In genomic region chr13:98987275-98987674, GRCh38 we compare ENCODE assay signal across 17 cellular contexts. TPM values are rescaled to one million over a fixed set of nuclear protein-coding genes. Genes with fewer than 3 reads are reported as not detected.
DNase-seq lines count a peak whose midpoint lies in the region; ATAC-seq and TF ChIP-seq lines count a peak whose summit lies in the region.
"Had no signal": no experiment of that assay in that cellular context is flagged by ENCODE, and none has a peak within 500 bp of the region (broad histone marks: within the 10 kb centered on the region; RNA-seq: fewer than 3 reads in every experiment).

No MANE protein-coding gene starts in this region.

- no peaks in the 10 kb centered on the region for H3K9me3 ChIP-seq in CD4-positive, alpha-beta T cell (ENCODE audit: control insufficient read depth, low read length)
- no peaks in the 10 kb centered on the region for H3K9me3 ChIP-seq in PC-9 (ENCODE audit: insufficient read depth, low read depth)
- H3K9me3 ChIP-seq: BLaER1 had no signal

- H3K27me3 ChIP-seq in CD4-positive, alpha-beta T cell (ENCODE audit: control insufficient read depth, insufficient read depth, low read length), result no peaks in the 10 kb centered on the region
- no peaks in the 10 kb centered on the region for H3K27me3 ChIP-seq in PC-9 (ENCODE audit: insufficient read depth, low read depth)
- H3K27me3 ChIP-seq: BLaER1 had no signal

- TF ChIP-seq CTCF in CD4-positive, alpha-beta T cell (IDR thresholded peaks at IDR 0.05), result no peak
- TF ChIP-seq CTCF in mesothelial cell of epicardium (IDR thresholded peaks at IDR 0.05; ENCODE audit: unreplicated experiment) (no peak), PC-9 (conservative IDR thresholded peaks at IDR 0.05) (no peak)

- no peak overlapping the region for H2AFZ ChIP-seq in PC-9

- no peak overlapping the region for H3K4me3 ChIP-seq in PC-9
- H3K4me3 ChIP-seq: BLaER1 had no signal

- no peak overlapping the region for H3K4me2 ChIP-seq in PC-9
- H3K4me2 ChIP-seq: BLaER1 had no signal

- no peaks in the 10 kb centered on the region for H4K20me1 ChIP-seq in PC-9 (ENCODE audit: insufficient read depth)
- H4K20me1 ChIP-seq: BLaER1 had no signal

- peaks cover 29% of the 10 kb centered on the region for H3K79me2 ChIP-seq in PC-9 (ENCODE audit: low read depth)

- BruUV-seq in PC-9 (replicated peaks; lab: Mats Ljungman, UMichigan), result no TSS peak

- H3K4me1 ChIP-seq in PC-9 (replicated peaks; ENCODE audit: insufficient read depth), result peaks cover 13% of the 10 kb centered on the region

- peaks cover 3% of the 10 kb centered on the region for H3K36me3 Mint-ChIP-seq in activated CD4-positive, alpha-beta T cell treated with anti-CD3 and anti-CD28 coated beads for 36 hours (ENCODE audit: low read depth)
- H3K36me3 Mint-ChIP-seq in CD4-positive, alpha-beta T cell (ENCODE audit: low read depth), result no peaks in the 10 kb centered on the region
- no peaks in the 10 kb centered on the region for H3K36me3 Mint-ChIP-seq in mesothelial cell of epicardium

- H3F3A ChIP-seq in PC-9 (ENCODE audit: insufficient read depth, low read depth), result peaks cover 14% of the 10 kb centered on the region

- POLR2A ChIA-PET in activated CD4-positive, alpha-beta T cell treated with anti-CD3 and anti-CD28 coated beads for 36 hours (lab: Charles Lee), result no interaction called here
- POLR2A ChIA-PET in CD4-positive, alpha-beta T cell (lab: Charles Lee), result interaction anchor here (1.0 to 1.5 kb wide), 3 partner anchors 9 to 68 kb away, joined by 3 read pairs; no protein-coding TSS in a partner anchor
- POLR2A ChIA-PET in PC-9 (lab: Charles Lee; ENCODE audit: unreplicated experiment), result no interaction called here

- H3K27me3 Mint-ChIP-seq in activated CD4-positive, alpha-beta T cell treated with anti-CD3 and anti-CD28 coated beads for 36 hours, result no peaks in the 10 kb centered on the region
- no peaks in the 10 kb centered on the region for H3K27me3 Mint-ChIP-seq in CD4-positive, alpha-beta T cell
- no peaks in the 10 kb centered on the region for H3K27me3 Mint-ChIP-seq in mesothelial cell of epicardium (ENCODE audit: low read depth)

- no peak overlapping the region for H3K4me3 Mint-ChIP-seq in activated CD4-positive, alpha-beta T cell treated with anti-CD3 and anti-CD28 coated beads for 36 hours
- peak overlapping the region; percentile 18 for H3K4me3 Mint-ChIP-seq in CD4-positive, alpha-beta T cell
- no peak overlapping the region for H3K4me3 Mint-ChIP-seq in mesothelial cell of epicardium
- H3K4me3 Mint-ChIP-seq: HFFc6 had no signal

- no peaks in the 10 kb centered on the region; the same call in 1 of the 2 replicates for H3K36me3 ChIP-seq in PC-9 (ENCODE audit: low read depth)
- H3K36me3 ChIP-seq: BLaER1 had no signal

- H3K9me3 Mint-ChIP-seq in activated CD4-positive, alpha-beta T cell treated with anti-CD3 and anti-CD28 coated beads for 36 hours (ENCODE audit: low read depth), result no peaks in the 10 kb centered on the region
- no peaks in the 10 kb centered on the region for H3K9me3 Mint-ChIP-seq in CD4-positive, alpha-beta T cell
- H3K9me3 Mint-ChIP-seq in mesothelial cell of epicardium, result peaks cover 8% of the 10 kb centered on the region
- H3K9me3 Mint-ChIP-seq: HFFc6 had no signal

- H3K4me1 Mint-ChIP-seq in activated CD4-positive, alpha-beta T cell treated with anti-CD3 and anti-CD28 coated beads for 36 hours, result peaks cover 69% of the 10 kb centered on the region
- H3K4me1 Mint-ChIP-seq in CD4-positive, alpha-beta T cell (ENCODE audit: low read depth), result peaks cover 80% of the 10 kb centered on the region
- peaks cover 9% of the 10 kb centered on the region for H3K4me1 Mint-ChIP-seq in mesothelial cell of epicardium

- H3K9me2 ChIP-seq in PC-9 (ENCODE audit: insufficient read depth), result no peaks in the 10 kb centered on the region

- CTCF ChIA-PET in activated CD4-positive, alpha-beta T cell treated with anti-CD3 and anti-CD28 coated beads for 36 hours (lab: Charles Lee), result interaction anchor here (0.5 to 1.5 kb wide), 2 partner anchors 38 to 887 kb away, joined by 3 to 4 read pairs; no protein-coding TSS in a partner anchor
- CTCF ChIA-PET in CD4-positive, alpha-beta T cell (lab: Charles Lee), result interaction anchor here (1.2 kb wide), 1 partner anchor 9 kb away, joined by 3 read pairs; no protein-coding TSS in a partner anchor
- CTCF ChIA-PET in PC-9 (lab: Charles Lee), result interaction anchor here (0.7 kb wide), 1 partner anchor 9 kb away, joined by 4 read pairs; the partner anchor contains the start of gene DOCK9

- DNase-seq in activated CD4-positive, alpha-beta T cell treated with anti-CD3 and anti-CD28 coated beads for 36 hours, result no peak
- no peak for DNase-seq in activated CD4-positive, alpha-beta T cell treated with anti-CD3 and anti-CD28 coated beads, Interleukin-2, amount 50 U/mL, for 4 hours
- DNase-seq in CD4-positive, alpha-beta T cell, result no peak
- DNase-seq in DMS79 treated with DMSO at 0.1 percent for 48 hours (lab: John Stamatoyannopoulos, UW) (peak; percentile 67), mesothelial cell of epicardium (ENCODE audit: low spot score in 2 of 2, unreplicated experiment in 2 of 2) (no peak), PC-9 (no peak)
- no peak for DNase-seq in stimulated activated CD4-positive, alpha-beta T cell treated with anti-CD3 and anti-CD28 coated beads, Interleukin-4, amount 100 ng/mL, for 1 hour
- DNase-seq: 8988T, AML-193, Calu3, DND-41, GDM1, HCEC 1CT, HFFc6 had no signal

- peak overlapping the region; percentile 52 for H3K27ac Mint-ChIP-seq in activated CD4-positive, alpha-beta T cell treated with anti-CD3 and anti-CD28 coated beads for 36 hours
- peak overlapping the region; percentile 79 for H3K27ac Mint-ChIP-seq in CD4-positive, alpha-beta T cell
- H3K27ac Mint-ChIP-seq in mesothelial cell of epicardium, result peak overlapping the region; percentile 11
- H3K27ac Mint-ChIP-seq: HFFc6 had no signal

- ATAC-seq in activated CD4-positive, alpha-beta T cell treated with anti-CD3 and anti-CD28 coated beads for 36 hours, result no peak
- peak; percentile 72 for ATAC-seq in CD4-positive, alpha-beta T cell (ENCODE audit: poor library complexity)
- ATAC-seq in GM18498 (IDR thresholded peaks at IDR 0.05; ENCODE audit: unreplicated experiment), result no peak

- no peak overlapping the region for H3K27ac ChIP-seq in CD4-positive, alpha-beta T cell (ENCODE audit: low read depth, low read length)
- no peak overlapping the region for H3K27ac ChIP-seq in PC-9
- H3K27ac ChIP-seq: BLaER1, HL-60 had no signal

- intact Hi-C loops in activated CD4-positive, alpha-beta T cell treated with anti-CD3 and anti-CD28 coated beads for 36 hours (cut with DNase I, micrococcal nuclease), result no loop called here
- intact Hi-C loops in CD4-positive, alpha-beta T cell (cut with DNase I, micrococcal nuclease), result no loop called here
- intact Hi-C loops in PC-9 (cut with micrococcal nuclease; ENCODE audit: unreplicated experiment), result no loop called here

RNA-seq across cellular contexts. Expression of gene DOCK9, which starts 9.4 kb away (rescaled TPM):
- 10 to 100 TPM; 36.0 to 42.6 TPM for total RNA-seq in activated CD4-positive, alpha-beta T cell treated with anti-CD3 and anti-CD28 coated beads for 36 hours
- total RNA-seq in CD4-positive, alpha-beta T cell, result 10 to 100 TPM; 76.3 to 79.3 TPM
- total RNA-seq in mesothelial cell of epicardium (21.0 to 26.6 TPM (median 22.8 TPM) in 3 replicates), PC-9 (2021) (53.4 and 69.5 TPM in 2 replicates)

Comparison
In these comparisons a context has a peak if more than half of its experiments do, and no peak if none do; other contexts are left out.
1. H3K27ac Mint-ChIP-seq: peak in every context shown above with its lines; median percentile 79 in CD4-positive, alpha-beta T cell; 52 in activated CD4-positive, alpha-beta T cell treated with anti-CD3 and anti-CD28 coated beads for 36 hours; 11 in mesothelial cell of epicardium.